Comparison of ENCODE assay signal across 8 cellular contexts in genomic region chr15:41811432-41812195, GRCh38. TPM values are rescaled to one million over a fixed set of nuclear protein-coding genes. Genes with fewer than 3 reads are reported as not detected.
DNase-seq lines count a peak whose midpoint lies in the region; ATAC-seq and TF ChIP-seq lines count a peak whose summit lies in the region.

No MANE protein-coding gene starts in this region.

- no peak overlapping the region for H3K4me3 Mint-ChIP-seq in activated T-cell treated with anti-CD3 and anti-CD28 coated beads, Interleukin-2, amount 50 U/mL, for 72 hours
- H3K4me3 Mint-ChIP-seq in neural crest cell = no peak overlapping the region

- H3K9me3 ChIP-seq in DOHH2 (ENCODE audit: control insufficient read depth, insufficient read depth, low read length) = no peaks in the 10 kb centered on the region

- H3K4me3 ChIP-seq in DOHH2 (ENCODE audit: low read length) (no peak overlapping the region), fibroblast of mammary gland (ENCODE audit: control insufficient read depth, low read depth, low read length) (no peak overlapping the region)

- peak; percentile 88 for TF ChIP-seq CTCF in DOHH2 (IDR thresholded peaks at IDR 0.05; ENCODE audit: low read depth, low read length, poor library complexity, severe bottlenecking)
- TF ChIP-seq CTCF in fibroblast of mammary gland (conservative IDR thresholded peaks at IDR 0.05; ENCODE audit: control insufficient read depth, insufficient read depth, low read depth, low read length) = peak; percentile 87
- peak; percentile 90 for TF ChIP-seq CTCF in neural crest cell (conservative IDR thresholded peaks at IDR 0.05)

- no peaks in the 10 kb centered on the region for H3K4me1 Mint-ChIP-seq in activated T-cell treated with anti-CD3 and anti-CD28 coated beads, Interleukin-2, amount 50 U/mL, for 72 hours (ENCODE audit: low read depth)
- peaks cover 4% of the 10 kb centered on the region for H3K4me1 Mint-ChIP-seq in neural crest cell

- H3K27ac ChIP-seq in DOHH2 (ENCODE audit: low read depth, low read length) = no peak overlapping the region

- peak; percentile 87 to 89 for ATAC-seq in activated T-cell treated with anti-CD3 and anti-CD28 coated beads, Interleukin-2, amount 50 U/mL, for 72 hours (replicated peaks in 1 of 2)
- no peak for ATAC-seq in GM18511 (IDR thresholded peaks at IDR 0.05; ENCODE audit: unreplicated experiment)

- H3K9me2 ChIP-seq in DOHH2 (replicated peaks; ENCODE audit: control insufficient read depth, low read length) = no peaks in the 10 kb centered on the region

- peaks cover 0 to 1% of the 10 kb centered on the region in 2 donors for H3K36me3 Mint-ChIP-seq in activated T-cell treated with anti-CD3 and anti-CD28 coated beads, Interleukin-2, amount 50 U/mL, for 72 hours (ENCODE audit: insufficient read depth in 2 of 2)
- H3K36me3 Mint-ChIP-seq in neural crest cell (ENCODE audit: low read depth) = no peaks in the 10 kb centered on the region

- DNase-seq in HuH-7.5 (ENCODE audit: low spot score) (peak; percentile 79), RKO (ENCODE audit: low spot score) (peak; percentile 83), fibroblast of mammary gland (ENCODE audit: low read depth) (peak; percentile 83), neural crest cell (ENCODE audit: low read depth, low spot score) (peak; percentile 73), stromal cell of bone marrow (ENCODE audit: low read depth) (peak; percentile 63)
- DNase-seq in activated T-cell treated with anti-CD3 and anti-CD28 coated beads, Interleukin-2, amount 50 U/mL, for 72 hours = peak; percentile 77 to 80

- H3K79me2 ChIP-seq in DOHH2 (ENCODE audit: control insufficient read depth, low read length) = no peaks in the 10 kb centered on the region

- H4K20me1 ChIP-seq in DOHH2 (ENCODE audit: control insufficient read depth, insufficient read depth, low read depth, low read length) = no peaks in the 10 kb centered on the region

- H3K4me1 ChIP-seq in DOHH2 (ENCODE audit: control insufficient read depth, low read length) = peaks cover 14% of the 10 kb centered on the region

- H3K27me3 Mint-ChIP-seq in activated T-cell treated with anti-CD3 and anti-CD28 coated beads, Interleukin-2, amount 50 U/mL, for 72 hours (ENCODE audit: low read depth) = no peaks in the 10 kb centered on the region
- H3K27me3 Mint-ChIP-seq in neural crest cell (ENCODE audit: low read depth) = no peaks in the 10 kb centered on the region

- H3F3A ChIP-seq in DOHH2 (ENCODE audit: control insufficient read depth, insufficient read depth) = no peaks in the 10 kb centered on the region

- no peaks in the 10 kb centered on the region for H3K36me3 ChIP-seq in DOHH2 (ENCODE audit: control insufficient read depth, low read length)

- H3K9me3 Mint-ChIP-seq in activated T-cell treated with anti-CD3 and anti-CD28 coated beads, Interleukin-2, amount 50 U/mL, for 72 hours = no peaks in the 10 kb centered on the region
- H3K9me3 Mint-ChIP-seq in neural crest cell = no peaks in the 10 kb centered on the region

- H3K4me2 ChIP-seq in DOHH2 (ENCODE audit: low read length) = no peak overlapping the region

- H3K27ac Mint-ChIP-seq in activated T-cell treated with anti-CD3 and anti-CD28 coated beads, Interleukin-2, amount 50 U/mL, for 72 hours = peak overlapping the region; percentile 9
- H3K27ac Mint-ChIP-seq in neural crest cell (ENCODE audit: unreplicated experiment) = no peak overlapping the region

- no peaks in the 10 kb centered on the region for H3K27me3 ChIP-seq in DOHH2 (ENCODE audit: control insufficient read depth, low read length)

RNA-seq across cellular contexts. Expression of gene JMJD7, which starts 16.3 kb away (rescaled TPM):
- total RNA-seq in activated T-cell treated with anti-CD3 and anti-CD28 coated beads, Interleukin-2, amount 50 U/mL, for 72 hours = 10 to 100 TPM; 15.2 to 16.0 TPM
- total RNA-seq in neural crest cell = 14.8 and 16.6 TPM in 2 replicates

RNA-seq across cellular contexts. Expression of gene PLA2G4B, which starts 27.0 kb away (rescaled TPM):
- total RNA-seq in activated T-cell treated with anti-CD3 and anti-CD28 coated beads, Interleukin-2, amount 50 U/mL, for 72 hours = 1 to 10 TPM; 4.4 to 9.1 TPM
- total RNA-seq in neural crest cell = 5.7 and 8.5 TPM in 2 replicates

RNA-seq across cellular contexts. Expression of gene MAPKBP1, which starts 37.3 kb away (rescaled TPM):
- 10 to 100 TPM; 16.0 to 17.7 TPM for total RNA-seq in activated T-cell treated with anti-CD3 and anti-CD28 coated beads, Interleukin-2, amount 50 U/mL, for 72 hours
- 31.9 and 36.6 TPM in 2 replicates for total RNA-seq in neural crest cell
